ENCODE assay signal across 1 cellular context in genomic region chr22:42648368-42649260, GRCh38.
TF ChIP-seq lines count a peak whose summit lies in the region.

No MANE protein-coding gene starts in this region.

TF ChIP-seq in IMR-90, 13 proteins besides CTCF, POLR2A, EP300 and RAD21:
- TF ChIP-seq MXI1 (IDR thresholded peaks at IDR 0.05; ENCODE audit: borderline replicate concordance, low read depth, low read length) (no peak), FOS (IDR thresholded peaks at IDR 0.05; ENCODE audit: low read depth, low read length) (no peak), ELK1 (IDR thresholded peaks at IDR 0.05; ENCODE audit: borderline replicate concordance, low read depth, low read length) (no peak)
